Comparison of ENCODE assay signal across 27 cellular contexts in the genomic region with DNA sequence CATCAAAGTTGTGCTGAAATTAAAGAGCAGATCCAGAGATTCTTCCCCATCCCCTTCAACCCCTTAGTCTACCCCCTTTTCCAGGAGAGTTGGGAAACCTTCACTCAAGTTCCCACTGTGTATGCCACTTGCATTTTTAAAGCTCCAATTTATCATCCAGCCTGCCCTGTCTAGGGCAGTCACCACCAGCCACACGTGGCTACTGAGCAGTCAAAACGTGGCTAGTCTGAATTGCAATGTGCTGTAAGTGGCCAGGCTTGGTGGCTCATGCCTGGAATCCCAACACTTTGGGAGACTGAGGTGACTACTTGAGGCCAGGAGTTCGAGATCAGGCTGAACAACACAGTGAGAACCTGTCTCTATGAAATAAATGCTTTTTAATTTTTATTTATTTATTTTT. TPM values are rescaled to one million over a fixed set of nuclear protein-coding genes. Genes with fewer than 3 reads are reported as not detected.
"Had no signal": no experiment of that assay in that cellular context is flagged by ENCODE, and none has a peak within 500 bp of the region (broad histone marks: within the 10 kb centered on the region; RNA-seq: fewer than 3 reads in every experiment).

No MANE protein-coding gene starts in this region.

- H3K27ac Mint-ChIP-seq: endodermal cell; naive thymus-derived CD8-positive, alpha-beta T cell had no signal

- H3K79me2 ChIP-seq: hepatocyte had no signal

- H3K4me2 ChIP-seq: hepatocyte had no signal

- H3K9me3 ChIP-seq: colonic mucosa, neutrophil, thyroid gland had no signal

- H3K27me3 ChIP-seq: colonic mucosa, hepatocyte, right atrium auricular region, suprapubic skin, thyroid gland had no signal

- H3K4me1 Mint-ChIP-seq: endodermal cell; naive thymus-derived CD8-positive, alpha-beta T cell had no signal

- H3K27ac ChIP-seq: neutrophil, right atrium auricular region, suprapubic skin, thyroid gland had no signal

- H3K27me3 Mint-ChIP-seq: naive thymus-derived CD8-positive, alpha-beta T cell; type B pancreatic cell had no signal

- H3K4me3 Mint-ChIP-seq: endodermal cell; naive thymus-derived CD8-positive, alpha-beta T cell; type B pancreatic cell had no signal

- DNase-seq: cerebellar nuclear complex; colonic mucosa; effector CD4-positive, alpha-beta T cell; endodermal cell; erythroblast; foreskin melanocyte; head of caudate nucleus; kidney glomerular epithelial cell; mammary epithelial cell; naive thymus-derived CD8-positive, alpha-beta T cell; small intestine; stimulated activated CD4-positive, alpha-beta T cell treated with anti-CD3 and anti-CD28 coated beads, Interleukin-12 subunit alpha, Interleukin-12 subunit beta, amount 100 ng/mL, for 4 hours; stimulated activated naive CD4-positive, alpha-beta T cell treated with Interleukin-2 at 50 U/mL for 16 hours; thyroid gland had no signal

- H3K36me3 ChIP-seq: colonic mucosa, neutrophil, right atrium auricular region, suprapubic skin, thyroid gland had no signal

- H3K4me1 ChIP-seq: colonic mucosa, right atrium auricular region, suprapubic skin, thyroid gland had no signal

- H2AFZ ChIP-seq: hepatocyte had no signal

- H3K4me3 ChIP-seq: colonic mucosa, hepatocyte, mucosa of descending colon, right atrium auricular region, suprapubic skin, thyroid gland had no signal

- H3K36me3 Mint-ChIP-seq: type B pancreatic cell had no signal

RNA-seq across cellular contexts. Expression of a gene that starts 47.4 kb away (rescaled TPM):
- total RNA-seq: colonic mucosa; dermis microvascular lymphatic vessel endothelial cell; endodermal cell; endothelial cell of umbilical vein; hepatocyte; left lobe of liver; lower leg skin; mammary epithelial cell; mesenteric fat pad; mucosa of descending colon; naive thymus-derived CD8-positive, alpha-beta T cell; osteoblast; right atrium auricular region; suprapubic skin; thyroid gland had no signal
- polyA plus RNA-seq: endothelial cell of umbilical vein; hepatocyte; mammary epithelial cell; naive thymus-derived CD8-positive, alpha-beta T cell; neural cell; small intestine had no signal
